In the genomic region with DNA sequence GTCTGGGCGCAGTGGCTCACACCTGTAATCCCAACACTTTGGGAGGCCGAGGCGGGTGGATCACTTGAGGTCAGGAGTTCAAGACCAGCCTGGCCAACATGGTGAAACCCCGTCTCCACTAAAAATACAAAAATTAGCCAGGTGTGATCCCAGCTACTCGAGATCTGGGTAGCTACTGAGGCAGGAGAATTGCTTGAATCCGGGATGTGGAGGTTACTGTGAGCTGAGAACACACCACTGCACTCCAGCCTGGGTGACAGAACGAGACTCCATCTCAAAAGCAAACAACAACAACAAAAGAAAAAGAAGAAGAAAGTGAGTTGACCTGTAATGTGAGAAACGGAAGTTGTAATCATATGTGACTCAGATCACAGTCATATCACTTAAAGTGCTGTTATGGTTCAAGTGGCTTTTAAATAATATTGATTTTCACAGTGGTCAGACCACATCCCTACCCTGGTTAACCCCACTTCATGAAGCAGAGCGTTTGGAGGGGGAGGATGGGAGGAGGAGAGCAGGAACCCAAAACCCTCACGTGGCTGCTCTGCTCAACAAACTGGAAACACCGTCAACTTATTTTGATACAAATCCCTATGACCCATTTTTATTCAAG, we compare ENCODE assay signal across 10 cellular contexts. TPM values are rescaled to one million over a fixed set of nuclear protein-coding genes. Genes with fewer than 3 reads are reported as not detected.
DNase-seq lines count a peak whose midpoint lies in the region; ATAC-seq, FAIRE-seq and TF ChIP-seq lines count a peak whose summit lies in the region.
"Not testable (repeated sequence)": the region's sequence is repeated elsewhere in the genome, so short reads cannot be mapped to it uniquely, and the experiment has no call there.
"Had no signal": no experiment of that assay in that cellular context is flagged by ENCODE, and none has a peak within 500 bp of the region (broad histone marks: within the 10 kb centered on the region; RNA-seq: fewer than 3 reads in every experiment).

No MANE protein-coding gene starts in this region.

- peaks cover 82% of the 10 kb centered on the region for H3K27me3 Mint-ChIP-seq in activated naive CD8-positive, alpha-beta T cell treated with anti-CD3 and anti-CD28 coated beads, Interleukin-2, amount 10 ng/mL, durations not matched to agents 7 days and 5 days

- POLR2A ChIA-PET in activated naive CD8-positive, alpha-beta T cell treated with anti-CD3 and anti-CD28 coated beads, Interleukin-2, amount 10 ng/mL, durations not matched to agents 7 days and 5 days (lab: Charles Lee), result interaction anchor here (1.0 kb wide), 1 partner anchor 184 kb away, joined by 3 read pairs; no protein-coding TSS in a partner anchor
- POLR2A ChIA-PET in HepG2 (lab: Yijun Ruan, JAX), result not testable (repeated sequence)

- in situ Hi-C loops in HepG2 (cut with HindIII; ENCODE audit: extremely low pct_ligation_motif_present, low pct_unique_long_range_greater_than_20kb), result not testable (repeated sequence)

- not testable (repeated sequence) for H4K20me1 ChIP-seq in HepG2 (ENCODE audit: insufficient read depth, low read length)

- not testable (repeated sequence) for H3K9me3 Mint-ChIP-seq in activated naive CD8-positive, alpha-beta T cell treated with anti-CD3 and anti-CD28 coated beads, Interleukin-2, amount 10 ng/mL, durations not matched to agents 7 days and 5 days

- not testable (repeated sequence) for H3K9me3 ChIP-seq in HepG2 (ENCODE audit: low read length)

- peak overlapping the region; percentile 67 for H3K27ac Mint-ChIP-seq in activated naive CD8-positive, alpha-beta T cell treated with anti-CD3 and anti-CD28 coated beads, Interleukin-2, amount 10 ng/mL, durations not matched to agents 7 days and 5 days

- TF ChIP-seq EP300 in HepG2 (IDR thresholded peaks at IDR 0.05; ENCODE audit: low read depth in 2 of 2, low read length in 2 of 2); HepG2 (CRISPR knock-in tag; IDR thresholded peaks at IDR 0.05; ENCODE audit: borderline replicate concordance): not testable (repeated sequence)

- TF ChIP-seq RAD21 in HepG2 (CRISPR knock-in tag; IDR thresholded peaks at IDR 0.05), result not testable (repeated sequence)

- intact Hi-C loops in HepG2 (cut with micrococcal nuclease; ENCODE audit: unreplicated experiment), result loop anchor here (10.0 kb wide), 1 partner anchor 78 kb away; no protein-coding TSS in a partner anchor

- H3K4me1 ChIP-seq in HepG2 (ENCODE audit: insufficient read depth, low read length), result not testable (repeated sequence)

- not testable (repeated sequence) for H3K27ac ChIP-seq in HepG2 (ENCODE audit: extremely low read length, insufficient read depth, low read length)

- WGBS in HepG2 (ENCODE audit: low lambda C conversion rate), result 9% methylated on average over 11 of the region's 11 CpGs

- peak overlapping the region; percentile 49 for H3K4me3 Mint-ChIP-seq in activated naive CD8-positive, alpha-beta T cell treated with anti-CD3 and anti-CD28 coated beads, Interleukin-2, amount 10 ng/mL, durations not matched to agents 7 days and 5 days

- not testable (repeated sequence) for H3K4me2 ChIP-seq in HepG2 (ENCODE audit: low read depth, low read length)

- BruUV-seq in HepG2 (replicated peaks; lab: Mats Ljungman, UMichigan), result not testable (repeated sequence)

- peak; percentile 79 for ATAC-seq in GM21381 (IDR thresholded peaks at IDR 0.05; ENCODE audit: unreplicated experiment)
- peak; percentile 85 for ATAC-seq in activated naive CD8-positive, alpha-beta T cell treated with anti-CD3 and anti-CD28 coated beads, Interleukin-2, amount 10 ng/mL, durations not matched to agents 7 days and 5 days (ENCODE audit: low read depth)
- not testable (repeated sequence) for ATAC-seq in HepG2

- DNase-seq in DMS53 (lab: John Stamatoyannopoulos, UW) (peak; percentile 94), HT1080 (ENCODE audit: low read depth) (peak; percentile 83), NOMO-1 (lab: John Stamatoyannopoulos, UW; ENCODE audit: unreplicated experiment in 2 of 2) (peak; percentile 92 to 95), HepG2 (ENCODE audit: low spot score) (peak; percentile 10)
- peak; percentile 22 to 29 for DNase-seq in activated CD4-positive, alpha-beta T cell treated with anti-CD3 and anti-CD28 coated beads for 24 hours (ENCODE audit: low read depth in 2 of 2)
- not testable (repeated sequence) for DNase-seq in activated naive CD8-positive, alpha-beta T cell treated with anti-CD3 and anti-CD28 coated beads, Interleukin-2, amount 10 ng/mL, durations not matched to agents 7 days and 5 days
- peak; percentile 30 to 35 for DNase-seq in stimulated activated CD8-positive, alpha-beta memory T cell treated with anti-CD3 and anti-CD28 coated beads, Interleukin-2, amount 100 ng/mL, for 48 hours (ENCODE audit: low read depth in 2 of 2)

- TF ChIP-seq POLR2A in HepG2 (IDR thresholded peaks at IDR 0.05; ENCODE audit: insufficient read depth in 1 of 2, low read depth in 2 of 2, low read length in 2 of 2), result not testable (repeated sequence)

- not testable (repeated sequence) for FAIRE-seq in HepG2 (lab: Jason Lieb, UNC)

- H3K36me3 Mint-ChIP-seq in activated naive CD8-positive, alpha-beta T cell treated with anti-CD3 and anti-CD28 coated beads, Interleukin-2, amount 10 ng/mL, durations not matched to agents 7 days and 5 days, result not testable (repeated sequence)

- CTCF ChIA-PET in HepG2 (lab: Yijun Ruan, JAX; ENCODE audit: low intra/inter-chr PET ratio, low total read pairs), result interaction anchor here (1.2 kb wide), 1 partner anchor 181 kb away, joined by 5 read pairs; no protein-coding TSS in a partner anchor

- H3K36me3 ChIP-seq in HepG2 (replicated peaks in 1 of 2; ENCODE audit: control insufficient read depth in 1 of 2, insufficient read depth in 2 of 2, low read length in 2 of 2), result not testable (repeated sequence)

- H2AFZ ChIP-seq in HepG2 (ENCODE audit: low read length), result not testable (repeated sequence)

- H3K4me3 ChIP-seq in HepG2 (replicated peaks in 1 of 3; ENCODE audit: insufficient read depth in 1 of 3, low read depth in 2 of 3, low read length in 3 of 3), result not testable (repeated sequence)

- H3K27me3 ChIP-seq in HepG2 (ENCODE audit: control insufficient read depth in 1 of 2, insufficient read depth in 2 of 2, low read length in 2 of 2), result peaks cover 0 to 18% of the 10 kb centered on the region in 2 experiments; a peak in 3 of 5 replicates

- not testable (repeated sequence) for H3K9ac ChIP-seq in HepG2 (ENCODE audit: insufficient read depth, low read depth, low read length)

- not testable (repeated sequence) for TF ChIP-seq CTCF in HepG2 (CRISPR knock-in tag; IDR thresholded peaks at IDR 0.05)

- H3K79me2 ChIP-seq in HepG2 (ENCODE audit: insufficient read depth, low read length), result not testable (repeated sequence)

- peaks cover 13% of the 10 kb centered on the region for H3K4me1 Mint-ChIP-seq in activated naive CD8-positive, alpha-beta T cell treated with anti-CD3 and anti-CD28 coated beads, Interleukin-2, amount 10 ng/mL, durations not matched to agents 7 days and 5 days

RNA-seq across cellular contexts. Expression of a gene that starts 33.2 kb away (rescaled TPM):
- not detected in 2 replicates for total RNA-seq in HT1080 (2014; rRNA removed; shearing (Covaris generic))
- not detected in 2 replicates for polyA plus RNA-seq in HT1080 (2015; cell fraction: cytosol; rRNA removed)
- polyA plus RNA-seq in HT1080 (2015; cell fraction: nucleus; rRNA removed), result not detected in 2 replicates
- total RNA-seq in activated naive CD8-positive, alpha-beta T cell treated with anti-CD3 and anti-CD28 coated beads, Interleukin-2, amount 10 ng/mL, durations not matched to agents 7 days and 5 days, result not detected
- not detected in 2 replicates for total RNA-seq in HepG2 (2016; rRNA removed; fragmentation: Illumina TruSeq; extraction: Trizol)
- not detected in 2 replicates for total RNA-seq in HepG2 (2016; cell fraction: cytosol; rRNA removed; fragmentation: Illumina TruSeq; extraction: Trizol; ENCODE audit: low read depth)
- total RNA-seq in HepG2 (2016; cell fraction: insoluble cytoplasmic fraction; rRNA removed; fragmentation: Illumina TruSeq; extraction: Trizol), result not detected in 2 replicates
- total RNA-seq in HepG2 (2016; cell fraction: membrane; rRNA removed; fragmentation: Illumina TruSeq; extraction: Trizol), result not detected in 2 replicates
- total RNA-seq in HepG2 (2016; cell fraction: nucleus; rRNA removed; fragmentation: Illumina TruSeq; extraction: Trizol), result not detected in 2 replicates
- polyA plus RNA-seq in HepG2 (2011; rRNA removed), result not detected in 2 replicates
- not detected in 2 replicates for polyA plus RNA-seq in HepG2 (2011; cell fraction: cytosol; rRNA removed)
- not detected in 2 replicates for polyA plus RNA-seq in HepG2 (2011; cell fraction: nucleus; rRNA removed)
- polyA plus RNA-seq in HepG2 (2012), result not detected in 2 replicates
- polyA plus RNA-seq in HepG2 (2016; cell fraction: cytosol; fragmentation: Illumina TruSeq; extraction: Trizol; ENCODE audit: low read depth), result not detected in 2 replicates
- not detected in 2 replicates for polyA plus RNA-seq in HepG2 (2016; cell fraction: insoluble cytoplasmic fraction; fragmentation: Illumina TruSeq; extraction: Trizol; ENCODE audit: low read depth)
- polyA plus RNA-seq in HepG2 (2016; cell fraction: membrane; fragmentation: Illumina TruSeq; extraction: Trizol; ENCODE audit: low read depth), result not detected in 2 replicates
- polyA plus RNA-seq in HepG2 (2016; cell fraction: nucleus; fragmentation: Illumina TruSeq; extraction: Trizol; ENCODE audit: insufficient read depth, low read depth), result not detected in 2 replicates
- 0.56 TPM in 1 of 2 replicates, not detected in the other for polyA minus RNA-seq in HepG2 (2011; rRNA and poly(A)+ RNA removed; ENCODE audit: low replicate concordance)
- polyA minus RNA-seq in HepG2 (2011; cell fraction: cytosol; rRNA and poly(A)+ RNA removed), result not detected in 2 replicates
- not detected in 2 replicates for polyA minus RNA-seq in HepG2 (2011; cell fraction: nucleus; rRNA and poly(A)+ RNA removed)
- total RNA-seq: glomerular endothelial cell, mucosa of gallbladder had no signal

RNA-seq across cellular contexts. Expression of a gene that starts 34.1 kb away (rescaled TPM):
- total RNA-seq in HT1080 (2014; rRNA removed; shearing (Covaris generic)), result not detected in 2 replicates
- not detected in 2 replicates for polyA plus RNA-seq in HT1080 (2015; cell fraction: cytosol; rRNA removed)
- polyA plus RNA-seq in HT1080 (2015; cell fraction: nucleus; rRNA removed), result 0.01 TPM in 1 of 2 replicates, not detected in the other
- total RNA-seq in activated naive CD8-positive, alpha-beta T cell treated with anti-CD3 and anti-CD28 coated beads, Interleukin-2, amount 10 ng/mL, durations not matched to agents 7 days and 5 days, result not detected
- 0.09 TPM in 1 of 2 replicates, not detected in the other for total RNA-seq in HepG2 (2016; rRNA removed; fragmentation: Illumina TruSeq; extraction: Trizol)
- not detected in 2 replicates for total RNA-seq in HepG2 (2016; cell fraction: cytosol; rRNA removed; fragmentation: Illumina TruSeq; extraction: Trizol; ENCODE audit: low read depth)
- not detected in 2 replicates for total RNA-seq in HepG2 (2016; cell fraction: insoluble cytoplasmic fraction; rRNA removed; fragmentation: Illumina TruSeq; extraction: Trizol)
- not detected in 2 replicates for total RNA-seq in HepG2 (2016; cell fraction: membrane; rRNA removed; fragmentation: Illumina TruSeq; extraction: Trizol)
- total RNA-seq in HepG2 (2016; cell fraction: nucleus; rRNA removed; fragmentation: Illumina TruSeq; extraction: Trizol), result not detected in 2 replicates
- polyA plus RNA-seq in HepG2 (2011; rRNA removed), result 0.22 and 0.38 TPM in 2 replicates
- polyA plus RNA-seq in HepG2 (2011; cell fraction: cytosol; rRNA removed), result 0.13 and 0.36 TPM in 2 replicates
- polyA plus RNA-seq in HepG2 (2011; cell fraction: nucleus; rRNA removed), result 2.3 and 2.4 TPM in 2 replicates
- 1.6 and 4.3 TPM in 2 replicates for polyA plus RNA-seq in HepG2 (2012)
- polyA plus RNA-seq in HepG2 (2016; cell fraction: cytosol; fragmentation: Illumina TruSeq; extraction: Trizol; ENCODE audit: low read depth), result not detected in 2 replicates
- polyA plus RNA-seq in HepG2 (2016; cell fraction: insoluble cytoplasmic fraction; fragmentation: Illumina TruSeq; extraction: Trizol; ENCODE audit: low read depth), result not detected in 2 replicates
- polyA plus RNA-seq in HepG2 (2016; cell fraction: membrane; fragmentation: Illumina TruSeq; extraction: Trizol; ENCODE audit: low read depth), result not detected in 2 replicates
- 0.52 TPM in 1 of 2 replicates, not detected in the other for polyA plus RNA-seq in HepG2 (2016; cell fraction: nucleus; fragmentation: Illumina TruSeq; extraction: Trizol; ENCODE audit: insufficient read depth, low read depth)
- polyA minus RNA-seq in HepG2 (2011; rRNA and poly(A)+ RNA removed; ENCODE audit: low replicate concordance), result 0.72 and 0.87 TPM in 2 replicates
- 0.62 and 1.3 TPM in 2 replicates for polyA minus RNA-seq in HepG2 (2011; cell fraction: cytosol; rRNA and poly(A)+ RNA removed)
- 0.64 and 0.87 TPM in 2 replicates for polyA minus RNA-seq in HepG2 (2011; cell fraction: nucleus; rRNA and poly(A)+ RNA removed)
